In genomic region chr10:17795088-17795487, GRCh38 we compare ENCODE assay signal across 17 cellular contexts. TPM values are rescaled to one million over a fixed set of nuclear protein-coding genes. Genes with fewer than 3 reads are reported as not detected.
A peak's percentile ranks its signal among the peaks of the same experiment; 100 is the strongest.
DNase-seq lines count a peak whose midpoint lies in the region; ATAC-seq, FAIRE-seq and TF ChIP-seq lines count a peak whose summit lies in the region.
"Had no signal": no experiment of that assay in that cellular context is flagged by ENCODE, and none has a peak within 500 bp of the region (broad histone marks: within the 10 kb centered on the region; RNA-seq: fewer than 3 reads in every experiment).

No MANE protein-coding gene starts in this region.

- no peak for TF ChIP-seq POLR2A in transverse colon (IDR thresholded peaks at IDR 0.05)

- peaks cover 4% of the 10 kb centered on the region for H3K36me3 Mint-ChIP-seq in Caco-2 (ENCODE audit: insufficient read depth, unreplicated experiment)
- H3K36me3 Mint-ChIP-seq in CD14-positive monocyte, result no peaks in the 10 kb centered on the region

- BruUV-seq in Caco-2 (replicated peaks; lab: Mats Ljungman, UMichigan), result no TSS peak

- H3K27me3 Mint-ChIP-seq in Caco-2 (ENCODE audit: insufficient read depth, unreplicated experiment), result no peaks in the 10 kb centered on the region
- peaks cover 0 to 2% (median 0%) of the 10 kb centered on the region in 3 donors for H3K27me3 Mint-ChIP-seq in CD14-positive monocyte (ENCODE audit: low read depth in 3 of 3)

- 50 to 66% methylated on average over 3 of the region's 3 CpGs for WGBS in transverse colon (ENCODE audit: low coverage in 1 of 2), 2 donors

- in situ Hi-C loops in transverse colon (cut with MboI; ENCODE audit: low pct_ligation_motif_present in 1 of 4, low pct_unique_long_range_greater_than_20kb in 1 of 4, low sequenced_read_pairs in 3 of 4), result no loop called here

- DNase-seq in Caco-2, result no peak
- DNase-seq in lower lobe of right lung, result no peak
- no peak for DNase-seq in transverse colon
- no peak for DNase-seq in NCI-H82 (lab: John Stamatoyannopoulos, UW)
- no peak for DNase-seq in posterior vena cava (ENCODE audit: low spot score)
- DNase-seq in CD14-positive monocyte (ENCODE audit: low spot score), result no peak
- DNase-seq: Calu3, DMS 273 treated with DMSO at 0.1 percent for 48 hours, DMS79 treated with DMSO at 0.1 percent for 48 hours, EL, HCEC 1CT had no signal

- POLR2A ChIA-PET in Caco-2 (lab: Charles Lee), result interaction anchor here (1.4 kb wide), 1 partner anchor 179 kb away, joined by 15 read pairs; no protein-coding TSS in a partner anchor

- H3K9me3 Mint-ChIP-seq in Caco-2 (ENCODE audit: unreplicated experiment) (no peaks in the 10 kb centered on the region), CD14-positive monocyte (peaks cover 0 to 4% (median 0%) of the 10 kb centered on the region in 7 donors)

- H3K4me1 ChIP-seq in Caco-2 (peaks cover 34% of the 10 kb centered on the region), lower lobe of right lung (peaks cover 12% of the 10 kb centered on the region), transverse colon (peaks cover 8 to 45% (median 16%) of the 10 kb centered on the region in 4 donors)

- CTCF ChIA-PET in Caco-2 (lab: Charles Lee), result no interaction called here

- H3K27ac ChIP-seq in lower lobe of right lung (peak overlapping the region; percentile 18), transverse colon (peak overlapping the region; percentile 60 to 79 (median 70))
- H3K27ac ChIP-seq: HL-60 had no signal

- H3K4me3 Mint-ChIP-seq in Caco-2 (ENCODE audit: unreplicated experiment), result no peak overlapping the region
- no peak overlapping the region for H3K4me3 Mint-ChIP-seq in CD14-positive monocyte

- TF ChIP-seq EP300 in transverse colon (IDR thresholded peaks at IDR 0.05; ENCODE audit: low read depth), result no peak

- no peaks in the 10 kb centered on the region; the same call in none of the 2 replicates for H3K36me3 ChIP-seq in Caco-2 (ENCODE audit: control insufficient read depth, insufficient read depth, low read length)
- H3K36me3 ChIP-seq in lower lobe of right lung, result no peaks in the 10 kb centered on the region
- no peaks in the 10 kb centered on the region for H3K36me3 ChIP-seq in transverse colon

- peaks cover 4% of the 10 kb centered on the region for H3K9me3 ChIP-seq in Caco-2
- no peaks in the 10 kb centered on the region for H3K9me3 ChIP-seq in lower lobe of right lung
- no peaks in the 10 kb centered on the region for H3K9me3 ChIP-seq in transverse colon

- peak; percentile 14 for FAIRE-seq in colon (lab: Jason Lieb, UNC)
- FAIRE-seq: G401.6, GM12891 had no signal

- ATAC-seq in lower lobe of right lung, result no peak

- no peak for TF ChIP-seq CTCF in Caco-2 (IDR thresholded peaks at IDR 0.05; ENCODE audit: insufficient read depth in 1 of 2, low read depth in 1 of 2, low read length in 1 of 2, severe bottlenecking in 1 of 2, unreplicated experiment in 1 of 2)
- no peak for TF ChIP-seq CTCF in lower lobe of right lung (IDR thresholded peaks at IDR 0.05)
- no peak for TF ChIP-seq CTCF in transverse colon (IDR thresholded peaks at IDR 0.05)
- TF ChIP-seq CTCF in CD14-positive monocyte (IDR thresholded peaks at IDR 0.05), result no peak

- intact Hi-C loops in Caco-2 (cut with micrococcal nuclease; ENCODE audit: unreplicated experiment), result no loop called here
- intact Hi-C loops in lower lobe of right lung (cut with DNase I), result no loop called here
- intact Hi-C loops in transverse colon (cut with DNase I; ENCODE audit: low total_unique reads), result no loop called here
- intact Hi-C loops in posterior vena cava (cut with DNase I), result no loop called here
- intact Hi-C loops in CD14-positive monocyte (cut with micrococcal nuclease), result no loop called here

- H3K4me3 ChIP-seq in Caco-2 (ENCODE audit: low read depth, low read length), result no peak overlapping the region
- H3K4me3 ChIP-seq in lower lobe of right lung, result no peak overlapping the region
- H3K4me3 ChIP-seq in transverse colon, result no peak overlapping the region

- H3K27me3 ChIP-seq in Caco-2 (replicated peaks; ENCODE audit: control insufficient read depth, insufficient read depth, low read length) (no peaks in the 10 kb centered on the region), lower lobe of right lung (ENCODE audit: low read depth) (no peaks in the 10 kb centered on the region), transverse colon (no peaks in the 10 kb centered on the region)

- H3K27ac Mint-ChIP-seq in Caco-2 (ENCODE audit: unreplicated experiment), result peak overlapping the region; percentile 91
- H3K27ac Mint-ChIP-seq in CD14-positive monocyte, result no peak overlapping the region

- H3K4me1 Mint-ChIP-seq in Caco-2 (ENCODE audit: low read depth, unreplicated experiment) (peaks cover 27% of the 10 kb centered on the region), CD14-positive monocyte (peaks cover 15% of the 10 kb centered on the region)

RNA-seq across cellular contexts. Expression of gene MRC1, which starts 14.1 kb away (rescaled TPM):
- 0.05 TPM in 2 replicates for total RNA-seq in Caco-2 (2022)
- total RNA-seq in lower lobe of right lung, result 529 TPM
- total RNA-seq in transverse colon, result 10 to 100 TPM in 2 of 4 donors, 1 to 10 TPM in 2; 2.8 to 22.1 (median 15.2) TPM
- 100 to 1,000 TPM in 1 of 2 donors, 10 to 100 TPM in 1; 71.1 to 157 TPM for total RNA-seq in posterior vena cava
- under 1 TPM; 0.11 to 0.34 TPM for polyA plus RNA-seq in CD14-positive monocyte
- total RNA-seq: H4 had no signal
- polyA plus RNA-seq: BJ had no signal

RNA-seq across cellular contexts. Expression of gene TMEM236, which starts 43.1 kb away (rescaled TPM):
- 0.60 and 0.64 TPM in 2 replicates for total RNA-seq in Caco-2 (2022)
- total RNA-seq in lower lobe of right lung, result 5.9 TPM
- total RNA-seq in transverse colon, result 10 to 100 TPM; 16.9 to 79.6 (median 42.9) TPM
- total RNA-seq in posterior vena cava, result 1 to 10 TPM; 1.0 to 2.2 TPM
- not detected for polyA plus RNA-seq in CD14-positive monocyte
